ENCODE assay signal across 1 cellular context in the genomic region with DNA sequence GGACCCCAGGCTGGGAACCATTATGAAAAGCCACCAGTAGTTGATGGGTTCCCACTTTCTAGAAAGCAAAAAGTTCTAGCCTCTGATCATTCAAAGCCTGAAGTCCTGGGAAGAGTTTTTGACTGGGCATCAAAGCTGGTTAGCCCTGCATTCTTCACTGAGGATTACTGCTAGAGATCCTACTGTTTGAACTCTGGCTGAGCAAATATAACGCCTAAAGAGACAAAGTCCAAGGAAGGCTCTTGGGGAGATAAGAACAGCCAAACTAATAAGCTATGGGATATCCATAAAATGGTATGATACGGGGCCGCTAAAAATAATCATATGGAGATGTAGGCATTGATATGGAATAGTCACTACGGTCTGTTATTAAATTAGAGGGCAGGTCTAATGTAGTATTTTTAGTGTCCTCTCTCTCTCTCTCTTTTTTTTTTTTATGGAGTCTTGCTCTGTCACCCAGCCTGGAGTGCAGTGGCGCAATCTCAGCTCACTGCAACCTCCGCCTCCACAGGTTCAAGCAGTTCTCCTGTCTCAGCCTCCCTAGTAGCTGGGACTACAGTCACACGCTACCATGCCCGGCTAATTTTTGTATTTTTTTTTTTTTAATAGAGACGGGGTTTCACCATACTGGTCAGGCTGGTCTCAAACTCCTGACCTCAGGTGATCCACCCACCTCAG.
TF ChIP-seq lines count a peak whose summit lies in the region.

No MANE protein-coding gene starts in this region.

TF ChIP-seq in HepG2, 621 proteins besides CTCF, POLR2A, EP300 and RAD21 (continued from another document):
- TF ChIP-seq, protein P1, sequence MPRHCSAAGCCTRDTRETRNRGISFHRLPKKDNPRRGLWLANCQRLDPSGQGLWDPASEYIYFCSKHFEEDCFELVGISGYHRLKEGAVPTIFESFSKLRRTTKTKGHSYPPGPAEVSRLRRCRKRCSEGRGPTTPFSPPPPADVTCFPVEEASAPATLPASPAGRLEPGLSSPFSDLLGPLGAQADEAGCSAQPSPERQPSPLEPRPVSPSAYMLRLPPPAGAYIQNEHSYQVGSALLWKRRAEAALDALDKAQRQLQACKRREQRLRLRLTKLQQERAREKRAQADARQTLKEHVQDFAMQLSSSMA (CRISPR knock-in tag; IDR thresholded peaks at IDR 0.05): no peak
- peak; percentile 95 for TF ChIP-seq PITX1 (CRISPR knock-in tag; IDR thresholded peaks at IDR 0.05)
- no peak for TF ChIP-seq ZNF30 (CRISPR knock-in tag; IDR thresholded peaks at IDR 0.05)
- TF ChIP-seq ASH2L (IDR thresholded peaks at IDR 0.05; ENCODE audit: insufficient read length, low read depth, low read length): peak; percentile 59
- TF ChIP-seq ZNF124 (CRISPR knock-in tag; IDR thresholded peaks at IDR 0.05): no peak
- no peak for TF ChIP-seq ZNF34 (CRISPR knock-in tag; IDR thresholded peaks at IDR 0.05; ENCODE audit: borderline replicate concordance)
- no peak; the same call in 1 of the 2 replicates for TF ChIP-seq DMAP1 (CRISPR knock-in tag; IDR thresholded peaks at IDR 0.05)
- TF ChIP-seq, protein P2, sequence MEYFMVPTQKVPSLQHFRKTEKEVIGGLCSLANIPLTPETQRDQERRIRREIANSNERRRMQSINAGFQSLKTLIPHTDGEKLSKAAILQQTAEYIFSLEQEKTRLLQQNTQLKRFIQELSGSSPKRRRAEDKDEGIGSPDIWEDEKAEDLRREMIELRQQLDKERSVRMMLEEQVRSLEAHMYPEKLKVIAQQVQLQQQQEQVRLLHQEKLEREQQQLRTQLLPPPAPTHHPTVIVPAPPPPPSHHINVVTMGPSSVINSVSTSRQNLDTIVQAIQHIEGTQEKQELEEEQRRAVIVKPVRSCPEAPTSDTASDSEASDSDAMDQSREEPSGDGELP (IDR thresholded peaks at IDR 0.05; ENCODE audit: borderline replicate concordance, low read depth): 0 out of 2 replicates have a peak, but pooled peaks have one; percentile 8
- no peak for TF ChIP-seq JUNB (CRISPR knock-in tag; IDR thresholded peaks at IDR 0.05; ENCODE audit: borderline replicate concordance)
- TF ChIP-seq, protein P3, sequence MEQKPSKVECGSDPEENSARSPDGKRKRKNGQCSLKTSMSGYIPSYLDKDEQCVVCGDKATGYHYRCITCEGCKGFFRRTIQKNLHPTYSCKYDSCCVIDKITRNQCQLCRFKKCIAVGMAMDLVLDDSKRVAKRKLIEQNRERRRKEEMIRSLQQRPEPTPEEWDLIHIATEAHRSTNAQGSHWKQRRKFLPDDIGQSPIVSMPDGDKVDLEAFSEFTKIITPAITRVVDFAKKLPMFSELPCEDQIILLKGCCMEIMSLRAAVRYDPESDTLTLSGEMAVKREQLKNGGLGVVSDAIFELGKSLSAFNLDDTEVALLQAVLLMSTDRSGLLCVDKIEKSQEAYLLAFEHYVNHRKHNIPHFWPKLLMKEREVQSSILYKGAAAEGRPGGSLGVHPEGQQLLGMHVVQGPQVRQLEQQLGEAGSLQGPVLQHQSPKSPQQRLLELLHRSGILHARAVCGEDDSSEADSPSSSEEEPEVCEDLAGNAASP (CRISPR knock-in tag; IDR thresholded peaks at IDR 0.05; ENCODE audit: borderline replicate concordance): peak; percentile 14; the same call in 1 of the 2 replicates
- TF ChIP-seq CEBPG (CRISPR knock-in tag; IDR thresholded peaks at IDR 0.05): peak; percentile 65
- no peak for TF ChIP-seq ZNF562 (CRISPR knock-in tag; IDR thresholded peaks at IDR 0.05; ENCODE audit: borderline replicate concordance)
- peak; percentile 71; the same call in 1 of the 2 replicates for TF ChIP-seq KDM1A (CRISPR knock-in tag; IDR thresholded peaks at IDR 0.05)
- TF ChIP-seq TOPORS (CRISPR knock-in tag; IDR thresholded peaks at IDR 0.05): peak; percentile 58; the same call in 1 of the 2 replicates
- no peak for TF ChIP-seq GTF2F1 (IDR thresholded peaks at IDR 0.05; ENCODE audit: low read length)
- peak; percentile 67; the same call in 1 of the 2 replicates for TF ChIP-seq ZMYM2 (CRISPR knock-in tag; IDR thresholded peaks at IDR 0.05)
- TF ChIP-seq THYN1 (CRISPR knock-in tag; IDR thresholded peaks at IDR 0.05; ENCODE audit: borderline replicate concordance, low read depth): no peak
